ENCODE assay signal across 17 cellular contexts in genomic region chr16:24973771-24974461, GRCh38. TPM values are rescaled to one million over a fixed set of nuclear protein-coding genes. Genes with fewer than 3 reads are reported as not detected.
DNase-seq lines count a peak whose midpoint lies in the region; ATAC-seq and TF ChIP-seq lines count a peak whose summit lies in the region.
"Had no signal": no experiment of that assay in that cellular context is flagged by ENCODE, and none has a peak within 500 bp of the region (broad histone marks: within the 10 kb centered on the region; RNA-seq: fewer than 3 reads in every experiment).

No MANE protein-coding gene starts in this region.

- H3K4me3 ChIP-seq in mammary epithelial cell (replicated peaks in 1 of 3; ENCODE audit: insufficient read depth in 1 of 3, low read depth in 2 of 3, low read length in 3 of 3): no peak overlapping the region
- H3K4me3 ChIP-seq in OCI-LY7 (ENCODE audit: low read depth, low read length, poor library complexity, severe bottlenecking): no peak overlapping the region
- H3K4me3 ChIP-seq: uterus had no signal

- no peak for ATAC-seq in stimulated activated effector memory CD8-positive, alpha-beta T cell treated with anti-CD3 and anti-CD28 coated beads, Interleukin-12 subunit alpha, Interleukin-12 subunit beta, amount 100 ng/mL, for 72 hours
- ATAC-seq: sciatic nerve had no signal

- DNase-seq in MCF 10A (ENCODE audit: unreplicated experiment) (no peak), mammary epithelial cell (no peak), OCI-LY7 (ENCODE audit: low spot score) (no peak), immature natural killer cell (no peak), GM19238 (ENCODE audit: insufficient read length, low spot score) (no peak), pons (ENCODE audit: low spot score) (no peak)
- no peak for DNase-seq in stimulated activated effector memory CD8-positive, alpha-beta T cell treated with anti-CD3 and anti-CD28 coated beads, Interleukin-12 subunit alpha, Interleukin-12 subunit beta, amount 100 ng/mL, for 72 hours (ENCODE audit: low spot score in 2 of 2)
- no peak for DNase-seq in stimulated activated CD4-positive, alpha-beta T cell treated with anti-CD3 and anti-CD28 coated beads, Interleukin-4, amount 100 ng/mL, for 24 hours
- DNase-seq: activated CD4-positive, CD25-positive, alpha-beta regulatory T cell; activated naive CD4-positive, alpha-beta T cell; foreskin fibroblast; HCEC 1CT; NCI-H1092 treated with DMSO at 0.1 percent for 48 hours; NCI-H2081 treated with DMSO at 0.1 percent for 48 hours; stimulated activated CD4-positive, alpha-beta T cell treated with anti-CD3 and anti-CD28 coated beads, Interleukin-1b, Interleukin-23, amount 100 ng/mL, for 48 hours; uterus had no signal

- H3K27ac Mint-ChIP-seq in MCF 10A (ENCODE audit: low read depth, unreplicated experiment): peak overlapping the region; percentile 59
- H3K27ac Mint-ChIP-seq in immature natural killer cell: peak overlapping the region; percentile 22 to 72 (median 55)
- peak overlapping the region; percentile 47 for H3K27ac Mint-ChIP-seq in stimulated activated effector memory CD8-positive, alpha-beta T cell treated with anti-CD3 and anti-CD28 coated beads, Interleukin-12 subunit alpha, Interleukin-12 subunit beta, amount 100 ng/mL, for 72 hours

- WGBS in mammary epithelial cell (ENCODE audit: low coverage, missing lambda C conversion rate): 88% methylated on average over 13 of the region's 13 CpGs

- intact Hi-C loops in MCF 10A (cut with micrococcal nuclease) (no loop called here), mammary epithelial cell (cut with micrococcal nuclease) (no loop called here), OCI-LY7 (cut with micrococcal nuclease; ENCODE audit: unreplicated experiment) (loop anchor here (10.0 kb wide), 1 partner anchor 281 kb away; the partner anchor contains the start of gene ZKSCAN2)

- H3K4me1 ChIP-seq in mammary epithelial cell (ENCODE audit: insufficient read depth, low read length) (peaks cover 17% of the 10 kb centered on the region), OCI-LY7 (ENCODE audit: insufficient read depth, low read length, poor library complexity, severe bottlenecking) (peaks cover 73% of the 10 kb centered on the region)

- CTCF ChIA-PET in MCF 10A (lab: Yijun Ruan, JAX) (interaction anchor here (0.9 kb wide), 1 partner anchor 10 kb away, joined by 3 read pairs; no protein-coding TSS in a partner anchor), mammary epithelial cell (lab: Charles Lee; ENCODE audit: low non-redundant PET) (no interaction called here), OCI-LY7 (lab: Charles Lee; ENCODE audit: unreplicated experiment) (no interaction called here)

- H3K27me3 Mint-ChIP-seq in MCF 10A (ENCODE audit: insufficient read depth, unreplicated experiment): no peaks in the 10 kb centered on the region
- H3K27me3 Mint-ChIP-seq in immature natural killer cell (ENCODE audit: low read depth in 3 of 3): peaks cover 0 to 5% (median 1%) of the 10 kb centered on the region in 3 donors

- H3K4me3 Mint-ChIP-seq in MCF 10A (ENCODE audit: unreplicated experiment) (no peak overlapping the region), immature natural killer cell (peak overlapping the region in 4 of 5 donors; percentile 47 to 57 (median 52))
- H3K4me3 Mint-ChIP-seq in stimulated activated effector memory CD8-positive, alpha-beta T cell treated with anti-CD3 and anti-CD28 coated beads, Interleukin-12 subunit alpha, Interleukin-12 subunit beta, amount 100 ng/mL, for 72 hours: no peak overlapping the region

- no peak for TF ChIP-seq CTCF in MCF 10A (IDR thresholded peaks at IDR 0.05; ENCODE audit: unreplicated experiment)
- no peak for TF ChIP-seq CTCF in mammary epithelial cell (conservative IDR thresholded peaks at IDR 0.05 in 1 of 2, IDR thresholded peaks at IDR 0.05 in 1 of 2; ENCODE audit: extremely low read depth in 1 of 2, insufficient read depth in 1 of 2, low read depth in 1 of 2, low read length in 2 of 2)
- no peak for TF ChIP-seq CTCF in OCI-LY7 (conservative IDR thresholded peaks at IDR 0.05; ENCODE audit: low read length)

- H4K20me1 ChIP-seq in mammary epithelial cell (ENCODE audit: insufficient read depth, low read length) (no peaks in the 10 kb centered on the region), OCI-LY7 (ENCODE audit: insufficient read depth, low read length) (no peaks in the 10 kb centered on the region)

- H3K27ac ChIP-seq in mammary epithelial cell (ENCODE audit: insufficient read depth, low read depth, low read length) (no peak overlapping the region), OCI-LY7 (ENCODE audit: low read depth, low read length, poor library complexity, severe bottlenecking) (no peak overlapping the region)
- H3K27ac ChIP-seq: uterus had no signal

- BruUV-seq in MCF 10A (replicated peaks; lab: Mats Ljungman, UMichigan) (no TSS peak), mammary epithelial cell (replicated peaks; lab: Mats Ljungman, UMichigan) (no TSS peak), OCI-LY7 (replicated peaks; lab: Mats Ljungman, UMichigan) (no TSS peak)

- H3K4me2 ChIP-seq in mammary epithelial cell (ENCODE audit: insufficient read depth, low read depth, low read length): no peak overlapping the region
- H3K4me2 ChIP-seq in OCI-LY7 (ENCODE audit: low read length): peak overlapping the region; percentile 76

- no peak overlapping the region for H3K9ac ChIP-seq in mammary epithelial cell (ENCODE audit: insufficient read depth, low read length)

- H3K9me2 ChIP-seq in OCI-LY7 (ENCODE audit: insufficient read depth, low read length): no peaks in the 10 kb centered on the region

- H3K36me3 Mint-ChIP-seq in MCF 10A (ENCODE audit: insufficient read depth, unreplicated experiment): peaks cover 54% of the 10 kb centered on the region
- peaks cover 21 to 43% (median 26%) of the 10 kb centered on the region in 3 donors for H3K36me3 Mint-ChIP-seq in immature natural killer cell
- peaks cover 77% of the 10 kb centered on the region for H3K36me3 Mint-ChIP-seq in stimulated activated effector memory CD8-positive, alpha-beta T cell treated with anti-CD3 and anti-CD28 coated beads, Interleukin-12 subunit alpha, Interleukin-12 subunit beta, amount 100 ng/mL, for 72 hours

- H3K9me3 Mint-ChIP-seq in MCF 10A (ENCODE audit: unreplicated experiment) (no peaks in the 10 kb centered on the region), immature natural killer cell (no peaks in the 10 kb centered on the region)
- no peaks in the 10 kb centered on the region for H3K9me3 Mint-ChIP-seq in stimulated activated effector memory CD8-positive, alpha-beta T cell treated with anti-CD3 and anti-CD28 coated beads, Interleukin-12 subunit alpha, Interleukin-12 subunit beta, amount 100 ng/mL, for 72 hours

- POLR2A ChIA-PET in MCF 10A (lab: Yijun Ruan, JAX): no interaction called here
- POLR2A ChIA-PET in OCI-LY7 (lab: Charles Lee): interaction anchor here (0.6 kb wide), 1 partner anchor 10 kb away, joined by 3 read pairs; no protein-coding TSS in a partner anchor

- H3K9me3 ChIP-seq in mammary epithelial cell (replicated peaks; ENCODE audit: insufficient read depth, low read length) (no peaks in the 10 kb centered on the region), OCI-LY7 (ENCODE audit: low read length) (no peaks in the 10 kb centered on the region)
- H3K9me3 ChIP-seq: uterus had no signal

- H2AFZ ChIP-seq in mammary epithelial cell (ENCODE audit: low read depth, low read length): no peak overlapping the region
- no peak overlapping the region for H2AFZ ChIP-seq in OCI-LY7 (ENCODE audit: low read length)

- H3K27me3 ChIP-seq in mammary epithelial cell (ENCODE audit: insufficient read depth, low read length): no peaks in the 10 kb centered on the region
- H3K27me3 ChIP-seq: uterus had no signal

- peaks cover 29% of the 10 kb centered on the region for H3K4me1 Mint-ChIP-seq in MCF 10A (ENCODE audit: insufficient read depth, unreplicated experiment)
- H3K4me1 Mint-ChIP-seq in immature natural killer cell: peaks cover 40% of the 10 kb centered on the region in 2 donors
- H3K4me1 Mint-ChIP-seq in stimulated activated effector memory CD8-positive, alpha-beta T cell treated with anti-CD3 and anti-CD28 coated beads, Interleukin-12 subunit alpha, Interleukin-12 subunit beta, amount 100 ng/mL, for 72 hours: peaks cover 35% of the 10 kb centered on the region

- in situ Hi-C loops in mammary epithelial cell (cut with MboI; ENCODE audit: low sequenced_read_pairs in 2 of 2): no loop called here

- peaks cover 18% of the 10 kb centered on the region for H3K79me2 ChIP-seq in mammary epithelial cell (ENCODE audit: insufficient read depth, low read length)
- H3K79me2 ChIP-seq in OCI-LY7 (ENCODE audit: insufficient read depth, low read depth, low read length): peaks cover 3% of the 10 kb centered on the region; the same call in 1 of the 2 replicates

- H3K36me3 ChIP-seq in mammary epithelial cell (ENCODE audit: insufficient read depth, low read length) (peaks cover 8% of the 10 kb centered on the region), OCI-LY7 (ENCODE audit: insufficient read depth, low read length) (peaks cover 14% of the 10 kb centered on the region)
- H3K36me3 ChIP-seq: uterus had no signal

- dilution Hi-C loops in mammary epithelial cell (cut with HindIII; ENCODE audit: low sequenced_read_pairs): no loop called here

RNA-seq across cellular contexts. Expression of gene ARHGAP17, which starts 41.3 kb away (rescaled TPM):
- 50.0 and 52.2 TPM in 2 replicates for total RNA-seq in MCF 10A (2022)
- 10 to 100 TPM; 11.2 to 45.5 TPM for total RNA-seq in mammary epithelial cell
- 10.4 TPM for polyA plus RNA-seq in mammary epithelial cell
- 93.1 TPM for polyA minus RNA-seq in mammary epithelial cell
- total RNA-seq in OCI-LY7 (2014; rRNA removed; shearing (Covaris generic)): 31.4 and 37.1 TPM in 2 replicates
- total RNA-seq in OCI-LY7 (2022): 89.3 and 95.1 TPM in 2 replicates
- 10 to 100 TPM; 12.0 to 35.9 (median 14.5) TPM for polyA plus RNA-seq in immature natural killer cell

Comparison
In these comparisons a context has a peak if more than half of its experiments do, and no peak if none do; other contexts are left out.
1. H3K4me3 Mint-ChIP-seq: peak in immature natural killer cell (4 of 5); none in MCF 10A (single experiment) and stimulated activated effector memory CD8-positive, alpha-beta T cell treated with anti-CD3 and anti-CD28 coated beads, Interleukin-12 subunit alpha, Interleukin-12 subunit beta, amount 100 ng/mL, for 72 hours (single experiment).
2. Peak in every context shown above with its lines, with median percentiles within 50 percentile points of each other: H3K27ac Mint-ChIP-seq.